ENCODE assay signal across 20 cellular contexts in genomic region chr3:135137296-135137695, GRCh38.
A peak's percentile ranks its signal among the peaks of the same experiment; 100 is the strongest.
DNase-seq lines count a peak whose midpoint lies in the region; TF ChIP-seq lines count a peak whose summit lies in the region.
"Had no signal": no experiment of that assay in that cellular context is flagged by ENCODE, and none has a peak within 500 bp of the region (broad histone marks: within the 10 kb centered on the region; RNA-seq: fewer than 3 reads in every experiment).

No MANE protein-coding gene starts in this region.

- no peak overlapping the region for H3K4me3 ChIP-seq in WERI-Rb-1 (ENCODE audit: low read depth, low read length)
- H3K4me3 ChIP-seq: GM12878 had no signal

- H3K27me3 Mint-ChIP-seq in T-helper 1 cell treated with Interleukin-12 subunit alpha and Interleukin-12 subunit beta and Interleukin-4 antibody, amounts not matched to agents 30 μg/mL and 1 μg/mL, for 36 hours (ENCODE audit: low read depth) = no peaks in the 10 kb centered on the region
- H3K27me3 Mint-ChIP-seq in nephron progenitor cell (ENCODE audit: low read depth, poor library complexity) = peaks cover 15% of the 10 kb centered on the region
- H3K27me3 Mint-ChIP-seq: CD4-positive, CD25-positive, alpha-beta regulatory T cell; CD8-positive, alpha-beta memory T cell had no signal

- H3K4me1 Mint-ChIP-seq in T-helper 1 cell treated with Interleukin-12 subunit alpha and Interleukin-12 subunit beta and Interleukin-4 antibody, amounts not matched to agents 30 μg/mL and 1 μg/mL, for 36 hours (ENCODE audit: low read depth) = peaks cover 21% of the 10 kb centered on the region
- H3K4me1 Mint-ChIP-seq in nephron progenitor cell = peaks cover 12% of the 10 kb centered on the region
- H3K4me1 Mint-ChIP-seq: CD4-positive, CD25-positive, alpha-beta regulatory T cell; CD8-positive, alpha-beta memory T cell had no signal

- H3K9me3 ChIP-seq in WERI-Rb-1 (ENCODE audit: severe bottlenecking) = no peaks in the 10 kb centered on the region
- H3K9me3 ChIP-seq: BE2C had no signal

- no peaks in the 10 kb centered on the region for H3K9me3 Mint-ChIP-seq in T-helper 1 cell treated with Interleukin-12 subunit alpha and Interleukin-12 subunit beta and Interleukin-4 antibody, amounts not matched to agents 30 μg/mL and 1 μg/mL, for 36 hours
- no peaks in the 10 kb centered on the region for H3K9me3 Mint-ChIP-seq in nephron progenitor cell
- H3K9me3 Mint-ChIP-seq: CD4-positive, CD25-positive, alpha-beta regulatory T cell had no signal

- no peak overlapping the region for H3K4me3 Mint-ChIP-seq in T-helper 1 cell treated with Interleukin-12 subunit alpha and Interleukin-12 subunit beta and Interleukin-4 antibody, amounts not matched to agents 30 μg/mL and 1 μg/mL, for 36 hours
- no peak overlapping the region for H3K4me3 Mint-ChIP-seq in nephron progenitor cell
- H3K4me3 Mint-ChIP-seq: CD4-positive, CD25-positive, alpha-beta regulatory T cell; CD8-positive, alpha-beta memory T cell had no signal

- H3K27ac Mint-ChIP-seq in T-helper 1 cell treated with Interleukin-12 subunit alpha and Interleukin-12 subunit beta and Interleukin-4 antibody, amounts not matched to agents 30 μg/mL and 1 μg/mL, for 36 hours = peak overlapping the region; percentile 77
- no peak overlapping the region for H3K27ac Mint-ChIP-seq in nephron progenitor cell
- H3K27ac Mint-ChIP-seq: CD4-positive, CD25-positive, alpha-beta regulatory T cell; CD8-positive, alpha-beta memory T cell had no signal

- TF ChIP-seq CTCF in WERI-Rb-1 (IDR thresholded peaks at IDR 0.05; ENCODE audit: low read depth, low read length) = no peak
- TF ChIP-seq CTCF in nephron progenitor cell (IDR thresholded peaks at IDR 0.05) = no peak

- no peak for DNase-seq in T-helper 1 cell
- no peak for DNase-seq in WERI-Rb-1
- DNase-seq in renal cortical epithelial cell (ENCODE audit: low read depth) = peak; percentile 6
- DNase-seq in A172 (ENCODE audit: low spot score) = no peak
- no peak for DNase-seq in NCI-H2081 (lab: John Stamatoyannopoulos, UW)
- no peak for DNase-seq in nephron progenitor cell
- DNase-seq: 8988T; C1 segment of cervical spinal cord; CD4-positive, CD25-positive, alpha-beta regulatory T cell; CD8-positive, alpha-beta memory T cell; COR-L47; DMS 273 treated with DMSO at 0.1 percent for 48 hours; DMS53; DND-41; EL; GOT3; H7 had no signal

- no peaks in the 10 kb centered on the region for H3K36me3 ChIP-seq in WERI-Rb-1
- H3K36me3 ChIP-seq: BE2C had no signal

- H3K27me3 ChIP-seq in WERI-Rb-1 (ENCODE audit: insufficient read depth, low read depth, severe bottlenecking) = no peaks in the 10 kb centered on the region
- H3K27me3 ChIP-seq: BE2C had no signal

- H3K36me3 Mint-ChIP-seq in T-helper 1 cell treated with Interleukin-12 subunit alpha and Interleukin-12 subunit beta and Interleukin-4 antibody, amounts not matched to agents 30 μg/mL and 1 μg/mL, for 36 hours (ENCODE audit: low read depth) = no peaks in the 10 kb centered on the region
- H3K36me3 Mint-ChIP-seq in nephron progenitor cell (ENCODE audit: low read depth) = no peaks in the 10 kb centered on the region
- H3K36me3 Mint-ChIP-seq: CD4-positive, CD25-positive, alpha-beta regulatory T cell; CD8-positive, alpha-beta memory T cell had no signal

- H3K27ac ChIP-seq in WERI-Rb-1 = peak overlapping the region; percentile 78
